Comparison of ENCODE assay signal across 21 cellular contexts in genomic region chr6:52545050-52545843, GRCh38. TPM values are rescaled to one million over a fixed set of nuclear protein-coding genes. Genes with fewer than 3 reads are reported as not detected.
DNase-seq lines count a peak whose midpoint lies in the region; ATAC-seq and TF ChIP-seq lines count a peak whose summit lies in the region.
"Had no signal": no experiment of that assay in that cellular context is flagged by ENCODE, and none has a peak within 500 bp of the region (broad histone marks: within the 10 kb centered on the region; RNA-seq: fewer than 3 reads in every experiment).

No MANE protein-coding gene starts in this region.

- CTCF ChIA-PET in CD8-positive, alpha-beta memory T cell (lab: Charles Lee): no interaction called here
- CTCF ChIA-PET in Calu3 (lab: Charles Lee): no interaction called here

- H3K27ac ChIP-seq in C4-2B: peak overlapping the region; percentile 21; the same call in 1 of the 2 replicates
- H3K27ac ChIP-seq in RWPE2 (ENCODE audit: poor library complexity, severe bottlenecking): peak overlapping the region; percentile 89
- H3K27ac ChIP-seq in left lung: peak overlapping the region; percentile 6 to 18
- peak overlapping the region; percentile 58 for H3K27ac ChIP-seq in smooth muscle cell (ENCODE audit: low read depth)
- H3K27ac ChIP-seq in CD8-positive, alpha-beta memory T cell (ENCODE audit: low read depth, low read length): no peak overlapping the region

- DNase-seq in RWPE2 (ENCODE audit: low spot score) (no peak), left lung (no peak), smooth muscle cell (lab: John Stamatoyannopoulos, UW; ENCODE audit: unreplicated experiment) (no peak), mucosa of gallbladder (ENCODE audit: low spot score) (no peak), SW 1271 (lab: John Stamatoyannopoulos, UW) (no peak), Calu3 (no peak)
- DNase-seq in CD8-positive, alpha-beta memory T cell: no peak
- DNase-seq: activated CD4-positive, alpha-beta T cell treated with anti-CD3 and anti-CD28 coated beads, Interleukin-2, amount 10 ng/mL, durations not matched to agents 7 days and 5 days; activated naive CD8-positive, alpha-beta T cell treated with anti-CD3 and anti-CD28 coated beads, Interleukin-2, amount 10 ng/mL, durations not matched to agents 7 days and 5 days; DMS153; hippocampal formation; left cardiac atrium; NCI-H2029 treated with DMSO at 0.1 percent for 48 hours; NCI-H774; nephron progenitor cell; stimulated activated naive B cell treated with anti-CD40 and anti-IgM and Interleukin-4, amounts not matched to agents 10 μg/mL and 1 μg/mL and 100 μg/mL, for 72 hours; T-helper 9 cell had no signal

- H3K27me3 ChIP-seq in RWPE2 (ENCODE audit: insufficient read depth, poor library complexity, severe bottlenecking): no peaks in the 10 kb centered on the region
- no peaks in the 10 kb centered on the region for H3K27me3 ChIP-seq in left lung
- no peaks in the 10 kb centered on the region for H3K27me3 ChIP-seq in smooth muscle cell (ENCODE audit: low read depth)
- H3K27me3 ChIP-seq in CD8-positive, alpha-beta memory T cell (ENCODE audit: insufficient read depth, low read length, poor library complexity, severe bottlenecking): no peaks in the 10 kb centered on the region
- H3K27me3 ChIP-seq: right atrium auricular region had no signal

- no peaks in the 10 kb centered on the region for H3K27me3 Mint-ChIP-seq in CD8-positive, alpha-beta memory T cell
- no peaks in the 10 kb centered on the region for H3K27me3 Mint-ChIP-seq in Calu3 (ENCODE audit: unreplicated experiment)
- H3K27me3 Mint-ChIP-seq: activated CD4-positive, alpha-beta T cell treated with anti-CD3 and anti-CD28 coated beads, Interleukin-2, amount 10 ng/mL, durations not matched to agents 7 days and 5 days; stimulated activated naive B cell treated with anti-CD40 and anti-IgM and Interleukin-4, amounts not matched to agents 10 μg/mL and 1 μg/mL and 100 μg/mL, for 72 hours had no signal

- intact Hi-C loops in left lung (cut with DNase I): no loop called here
- intact Hi-C loops in Calu3 (cut with micrococcal nuclease; ENCODE audit: unreplicated experiment): no loop called here

- H3K36me3 ChIP-seq in RWPE2 (ENCODE audit: low read depth): peaks cover 14% of the 10 kb centered on the region
- H3K36me3 ChIP-seq in left lung: no peaks in the 10 kb centered on the region
- no peaks in the 10 kb centered on the region for H3K36me3 ChIP-seq in smooth muscle cell (ENCODE audit: low read depth)
- no peaks in the 10 kb centered on the region for H3K36me3 ChIP-seq in CD8-positive, alpha-beta memory T cell (ENCODE audit: insufficient read depth, low read length)
- H3K36me3 ChIP-seq: right atrium auricular region had no signal

- H4K20me1 ChIP-seq in smooth muscle cell (ENCODE audit: low read depth): peaks cover 12% of the 10 kb centered on the region

- POLR2A ChIA-PET in CD8-positive, alpha-beta memory T cell (lab: Charles Lee): no interaction called here

- peaks cover 27 to 44% (median 31%) of the 10 kb centered on the region in 3 donors for H3K4me1 Mint-ChIP-seq in CD8-positive, alpha-beta memory T cell
- peaks cover 58% of the 10 kb centered on the region for H3K4me1 Mint-ChIP-seq in Calu3 (ENCODE audit: low read depth, unreplicated experiment)
- H3K4me1 Mint-ChIP-seq: activated CD4-positive, alpha-beta T cell treated with anti-CD3 and anti-CD28 coated beads, Interleukin-2, amount 10 ng/mL, durations not matched to agents 7 days and 5 days; activated naive CD8-positive, alpha-beta T cell treated with anti-CD3 and anti-CD28 coated beads, Interleukin-2, amount 10 ng/mL, durations not matched to agents 7 days and 5 days had no signal

- 94% methylated on average over 6 of the region's 6 CpGs for WGBS in smooth muscle cell (ENCODE audit: low lambda C conversion rate)

- H3K4me2 ChIP-seq in smooth muscle cell: no peak overlapping the region

- no peak overlapping the region for H3K27ac Mint-ChIP-seq in CD8-positive, alpha-beta memory T cell
- no peak overlapping the region for H3K27ac Mint-ChIP-seq in Calu3 (ENCODE audit: unreplicated experiment)
- H3K27ac Mint-ChIP-seq: activated CD4-positive, alpha-beta T cell treated with anti-CD3 and anti-CD28 coated beads, Interleukin-2, amount 10 ng/mL, durations not matched to agents 7 days and 5 days; activated naive CD8-positive, alpha-beta T cell treated with anti-CD3 and anti-CD28 coated beads, Interleukin-2, amount 10 ng/mL, durations not matched to agents 7 days and 5 days had no signal

- H3K9me3 ChIP-seq in RWPE2 (ENCODE audit: severe bottlenecking) (no peaks in the 10 kb centered on the region), left lung (no peaks in the 10 kb centered on the region), smooth muscle cell (replicated peaks; ENCODE audit: low read depth) (no peaks in the 10 kb centered on the region)
- no peaks in the 10 kb centered on the region for H3K9me3 ChIP-seq in CD8-positive, alpha-beta memory T cell (ENCODE audit: low read length)
- H3K9me3 ChIP-seq: right atrium auricular region had no signal

- H3K79me2 ChIP-seq in smooth muscle cell (ENCODE audit: low read depth): peaks cover 66% of the 10 kb centered on the region

- H3K9me3 Mint-ChIP-seq in CD8-positive, alpha-beta memory T cell: no peaks in the 10 kb centered on the region
- no peaks in the 10 kb centered on the region for H3K9me3 Mint-ChIP-seq in Calu3 (ENCODE audit: low read depth, unreplicated experiment)
- H3K9me3 Mint-ChIP-seq: activated CD4-positive, alpha-beta T cell treated with anti-CD3 and anti-CD28 coated beads, Interleukin-2, amount 10 ng/mL, durations not matched to agents 7 days and 5 days; activated naive CD8-positive, alpha-beta T cell treated with anti-CD3 and anti-CD28 coated beads, Interleukin-2, amount 10 ng/mL, durations not matched to agents 7 days and 5 days; nephron progenitor cell; stimulated activated naive B cell treated with anti-CD40 and anti-IgM and Interleukin-4, amounts not matched to agents 10 μg/mL and 1 μg/mL and 100 μg/mL, for 72 hours had no signal

- H3K4me1 ChIP-seq in RWPE2 (ENCODE audit: insufficient read depth, poor library complexity, severe bottlenecking) (peaks cover 64% of the 10 kb centered on the region), left lung (peaks cover 5 to 38% of the 10 kb centered on the region in 2 donors), smooth muscle cell (ENCODE audit: low read depth) (peaks cover 10% of the 10 kb centered on the region)
- no peaks in the 10 kb centered on the region for H3K4me1 ChIP-seq in CD8-positive, alpha-beta memory T cell (ENCODE audit: insufficient read depth, low read length)

- TF ChIP-seq CTCF in C4-2B (conservative IDR thresholded peaks at IDR 0.05) (no peak), RWPE2 (IDR thresholded peaks at IDR 0.05; ENCODE audit: poor library complexity, severe bottlenecking) (no peak), left lung (IDR thresholded peaks at IDR 0.05) (no peak), smooth muscle cell (IDR thresholded peaks at IDR 0.05; ENCODE audit: borderline replicate concordance, insufficient read depth, poor library complexity, severe bottlenecking) (no peak), Calu3 (IDR thresholded peaks at IDR 0.05; ENCODE audit: unreplicated experiment) (no peak)

- H3K4me3 ChIP-seq in RWPE2 (ENCODE audit: severe bottlenecking) (no peak overlapping the region), left lung (no peak overlapping the region), smooth muscle cell (no peak overlapping the region)
- H3K4me3 ChIP-seq in CD8-positive, alpha-beta memory T cell (ENCODE audit: low read length): no peak overlapping the region
- H3K4me3 ChIP-seq: right atrium auricular region had no signal

- H3K36me3 Mint-ChIP-seq in CD8-positive, alpha-beta memory T cell: peaks cover 4 to 19% (median 11%) of the 10 kb centered on the region in 3 donors
- no peaks in the 10 kb centered on the region for H3K36me3 Mint-ChIP-seq in Calu3 (ENCODE audit: insufficient read depth, unreplicated experiment)
- H3K36me3 Mint-ChIP-seq: activated naive CD8-positive, alpha-beta T cell treated with anti-CD3 and anti-CD28 coated beads, Interleukin-2, amount 10 ng/mL, durations not matched to agents 7 days and 5 days had no signal

- H3K9ac ChIP-seq in smooth muscle cell (ENCODE audit: low read depth): no peak overlapping the region

- peaks cover 5% of the 10 kb centered on the region for H3F3A ChIP-seq in smooth muscle cell (ENCODE audit: low read depth)

- H2AFZ ChIP-seq in smooth muscle cell (ENCODE audit: low read depth): no peak overlapping the region

- H3K4me3 Mint-ChIP-seq in CD8-positive, alpha-beta memory T cell: no peak overlapping the region
- no peak overlapping the region for H3K4me3 Mint-ChIP-seq in Calu3 (ENCODE audit: low read depth, unreplicated experiment)
- H3K4me3 Mint-ChIP-seq: activated CD4-positive, alpha-beta T cell treated with anti-CD3 and anti-CD28 coated beads, Interleukin-2, amount 10 ng/mL, durations not matched to agents 7 days and 5 days; activated naive CD8-positive, alpha-beta T cell treated with anti-CD3 and anti-CD28 coated beads, Interleukin-2, amount 10 ng/mL, durations not matched to agents 7 days and 5 days; nephron progenitor cell had no signal

- no TSS peak for BruUV-seq in Calu3 (replicated peaks; lab: Mats Ljungman, UMichigan)

- no peak for ATAC-seq in RWPE2 (ENCODE audit: low read depth)
- no peak for ATAC-seq in left lung
- ATAC-seq: esophagus mucosa, HCT116 had no signal

RNA-seq across cellular contexts. Expression of gene TRAM2, which starts 31.6 kb away (rescaled TPM):
- total RNA-seq in left lung (10 to 100 TPM; 30.5 to 38.4 TPM), smooth muscle cell (32.0 and 35.6 TPM in 2 replicates), mucosa of gallbladder (16.0 TPM), Calu3 (2022) (10.7 and 12.8 TPM in 2 replicates)
- 17.2 and 18.2 TPM in 2 replicates for polyA plus RNA-seq in smooth muscle cell
- 1 to 10 TPM; 3.7 to 4.1 TPM for total RNA-seq in CD8-positive, alpha-beta memory T cell
- 5.0 TPM for polyA plus RNA-seq in CD8-positive, alpha-beta memory T cell
